13 cellular contexts compared by ENCODE assay signal in the genomic region with DNA sequence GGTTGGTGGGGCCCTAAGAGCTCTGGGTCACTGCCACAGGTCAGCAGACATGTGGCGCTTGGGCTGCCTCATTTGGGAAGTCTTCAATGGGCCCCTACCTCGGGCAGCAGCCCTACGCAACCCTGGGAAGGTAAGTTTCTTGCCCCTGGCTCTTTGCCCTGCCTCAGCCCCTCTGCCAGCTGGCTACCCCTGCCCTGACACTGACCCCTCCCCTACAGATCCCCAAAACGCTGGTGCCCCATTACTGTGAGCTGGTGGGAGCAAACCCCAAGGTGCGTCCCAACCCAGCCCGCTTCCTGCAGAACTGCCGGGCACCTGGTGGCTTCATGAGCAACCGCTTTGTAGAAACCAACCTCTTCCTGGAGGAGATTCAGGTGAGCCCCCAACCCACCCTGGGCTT. TPM values are rescaled to one million over a fixed set of nuclear protein-coding genes. Genes with fewer than 3 reads are reported as not detected.
DNase-seq lines count a peak whose midpoint lies in the region; ATAC-seq and TF ChIP-seq lines count a peak whose summit lies in the region.
"Had no signal": no experiment of that assay in that cellular context is flagged by ENCODE, and none has a peak within 500 bp of the region (broad histone marks: within the 10 kb centered on the region; RNA-seq: fewer than 3 reads in every experiment).

No MANE protein-coding gene starts in this region.

- no peak for ATAC-seq in T-helper 17 cell
- no peak for ATAC-seq in stimulated activated naive B cell treated with anti-CD40 and anti-IgM and Interleukin-4, amounts not matched to agents 10 μg/mL and 1 μg/mL and 100 μg/mL, for 72 hours (replicated peaks)
- ATAC-seq: esophagus mucosa had no signal

- no peak overlapping the region for H3K4me3 ChIP-seq in hepatocyte

- CTCF ChIA-PET in activated naive CD4-positive, alpha-beta T cell treated with anti-CD3 and anti-CD28 coated beads for 36 hours (lab: Charles Lee) = interaction anchor here (4.4 kb wide), 1 partner anchor 14 kb away, joined by 23 read pairs; no protein-coding TSS in a partner anchor

- peak overlapping the region; percentile 24 for H3K27ac Mint-ChIP-seq in activated naive CD4-positive, alpha-beta T cell treated with anti-CD3 and anti-CD28 coated beads for 36 hours
- no peak overlapping the region for H3K27ac Mint-ChIP-seq in T-helper 17 cell
- H3K27ac Mint-ChIP-seq in stimulated activated naive B cell treated with anti-CD40 and anti-IgM and Interleukin-4, amounts not matched to agents 10 μg/mL and 1 μg/mL and 100 μg/mL, for 72 hours = peak overlapping the region; percentile 81

- peaks cover 62% of the 10 kb centered on the region for H3K4me1 Mint-ChIP-seq in activated naive CD4-positive, alpha-beta T cell treated with anti-CD3 and anti-CD28 coated beads for 36 hours (ENCODE audit: low read depth)
- H3K4me1 Mint-ChIP-seq in T-helper 17 cell = peaks cover 45% of the 10 kb centered on the region
- H3K4me1 Mint-ChIP-seq in stimulated activated naive B cell treated with anti-CD40 and anti-IgM and Interleukin-4, amounts not matched to agents 10 μg/mL and 1 μg/mL and 100 μg/mL, for 72 hours = peaks cover 29 to 54% of the 10 kb centered on the region in 2 donors

- H3K4me1 ChIP-seq in hepatocyte (ENCODE audit: insufficient read depth) = peaks cover 29% of the 10 kb centered on the region

- no peak overlapping the region for H2AFZ ChIP-seq in hepatocyte
- H2AFZ ChIP-seq: PC-9 had no signal

- no peaks in the 10 kb centered on the region for H3K27me3 ChIP-seq in hepatocyte
- H3K27me3 ChIP-seq: MG63 had no signal

- H3K4me3 Mint-ChIP-seq in activated naive CD4-positive, alpha-beta T cell treated with anti-CD3 and anti-CD28 coated beads for 36 hours = peak overlapping the region; percentile 82
- H3K4me3 Mint-ChIP-seq in T-helper 17 cell = peak overlapping the region; percentile 74
- H3K4me3 Mint-ChIP-seq in stimulated activated naive B cell treated with anti-CD40 and anti-IgM and Interleukin-4, amounts not matched to agents 10 μg/mL and 1 μg/mL and 100 μg/mL, for 72 hours = peak overlapping the region; percentile 28 to 82

- no peak overlapping the region for H3K27ac ChIP-seq in hepatocyte
- H3K27ac ChIP-seq: HL-60, PC-9 had no signal

- H3K36me3 ChIP-seq in hepatocyte (replicated peaks; ENCODE audit: insufficient read depth, low read depth) = no peaks in the 10 kb centered on the region

- no peaks in the 10 kb centered on the region for H3K9me3 ChIP-seq in T-helper 17 cell (ENCODE audit: control insufficient read depth, low read length, poor library complexity, severe bottlenecking)
- no peaks in the 10 kb centered on the region for H3K9me3 ChIP-seq in hepatocyte (ENCODE audit: low read depth)
- H3K9me3 ChIP-seq: MG63 had no signal

- intact Hi-C loops in activated naive CD4-positive, alpha-beta T cell treated with anti-CD3 and anti-CD28 coated beads for 36 hours (cut with micrococcal nuclease) = no loop called here

- no peak for TF ChIP-seq CTCF in hepatocyte (IDR thresholded peaks at IDR 0.05; ENCODE audit: poor library complexity)

- H3K4me2 ChIP-seq in hepatocyte = peak overlapping the region; percentile 97

- no peaks in the 10 kb centered on the region for H3K9me3 Mint-ChIP-seq in activated naive CD4-positive, alpha-beta T cell treated with anti-CD3 and anti-CD28 coated beads for 36 hours
- no peaks in the 10 kb centered on the region for H3K9me3 Mint-ChIP-seq in stimulated activated naive B cell treated with anti-CD40 and anti-IgM and Interleukin-4, amounts not matched to agents 10 μg/mL and 1 μg/mL and 100 μg/mL, for 72 hours

- no peaks in the 10 kb centered on the region for H3K9me2 ChIP-seq in hepatocyte (replicated peaks; ENCODE audit: insufficient read depth)

- H4K20me1 ChIP-seq in hepatocyte (ENCODE audit: insufficient read depth, poor library complexity, severe bottlenecking) = peaks cover 3% of the 10 kb centered on the region

- DNase-seq in activated naive CD4-positive, alpha-beta T cell treated with anti-CD3 and anti-CD28 coated beads for 36 hours = no peak
- DNase-seq in activated naive CD4-positive, alpha-beta T cell treated with Interleukin-2 at 50 U/mL for 16 hours = no peak
- DNase-seq in T-helper 17 cell (no peak), hepatocyte (ENCODE audit: low spot score) (no peak), NCI-H2081 (lab: John Stamatoyannopoulos, UW) (no peak), GOT3 (lab: John Stamatoyannopoulos, UW) (no peak), MV-4-11 (lab: John Stamatoyannopoulos, UW) (no peak)
- no peak for DNase-seq in stimulated activated naive B cell treated with anti-CD40 and anti-IgM and Interleukin-4, amounts not matched to agents 10 μg/mL and 1 μg/mL and 100 μg/mL, for 72 hours
- DNase-seq: MG63, NCI-H2227 treated with DMSO at 0.1 percent for 48 hours, PC-9 had no signal

- H3K27me3 Mint-ChIP-seq in activated naive CD4-positive, alpha-beta T cell treated with anti-CD3 and anti-CD28 coated beads for 36 hours (ENCODE audit: low read depth) = no peaks in the 10 kb centered on the region
- H3K27me3 Mint-ChIP-seq in T-helper 17 cell = no peaks in the 10 kb centered on the region
- no peaks in the 10 kb centered on the region for H3K27me3 Mint-ChIP-seq in stimulated activated naive B cell treated with anti-CD40 and anti-IgM and Interleukin-4, amounts not matched to agents 10 μg/mL and 1 μg/mL and 100 μg/mL, for 72 hours

- peaks cover 37% of the 10 kb centered on the region for H3K79me2 ChIP-seq in hepatocyte

- peaks cover 20% of the 10 kb centered on the region for H3K36me3 Mint-ChIP-seq in activated naive CD4-positive, alpha-beta T cell treated with anti-CD3 and anti-CD28 coated beads for 36 hours (ENCODE audit: low read depth)
- H3K36me3 Mint-ChIP-seq in T-helper 17 cell (ENCODE audit: low read depth) = no peaks in the 10 kb centered on the region
- H3K36me3 Mint-ChIP-seq in stimulated activated naive B cell treated with anti-CD40 and anti-IgM and Interleukin-4, amounts not matched to agents 10 μg/mL and 1 μg/mL and 100 μg/mL, for 72 hours = peaks cover 22 to 36% of the 10 kb centered on the region in 2 donors

- WGBS in hepatocyte (ENCODE audit: low lambda C conversion rate, missing lambda C conversion rate) = 99% methylated on average over 8 of the region's 8 CpGs

RNA-seq across cellular contexts. Expression of a gene that starts 1.9 kb away (rescaled TPM):
- total RNA-seq in activated naive CD4-positive, alpha-beta T cell treated with anti-CD3 and anti-CD28 coated beads for 36 hours = 10 to 100 TPM; 57.9 to 58.3 TPM
- 10 to 100 TPM; 56.6 to 61.7 TPM for total RNA-seq in T-helper 17 cell
- total RNA-seq in hepatocyte = 80.4 and 83.9 TPM in 2 replicates
- 162 and 167 TPM in 2 replicates for polyA plus RNA-seq in hepatocyte

RNA-seq across cellular contexts. Expression of a gene that starts 27.9 kb away (rescaled TPM):
- over 10,000 TPM; 10,460 to 10,508 TPM for total RNA-seq in activated naive CD4-positive, alpha-beta T cell treated with anti-CD3 and anti-CD28 coated beads for 36 hours
- total RNA-seq in T-helper 17 cell (over 10,000 TPM; 25,853 to 29,025 TPM), hepatocyte (8,000 and 8,677 TPM in 2 replicates)
- 16,690 and 29,129 TPM in 2 replicates for polyA plus RNA-seq in hepatocyte

RNA-seq across cellular contexts. Expression of a gene that starts 31.4 kb away (rescaled TPM):
- total RNA-seq in activated naive CD4-positive, alpha-beta T cell treated with anti-CD3 and anti-CD28 coated beads for 36 hours = 10 to 100 TPM; 39.7 to 45.7 TPM
- 100 to 1,000 TPM; 123 to 187 TPM for total RNA-seq in T-helper 17 cell
- 46.0 and 53.7 TPM in 2 replicates for total RNA-seq in hepatocyte
- polyA plus RNA-seq in hepatocyte = 85.3 and 101 TPM in 2 replicates

RNA-seq across cellular contexts. Expression of a gene that starts 43.5 kb away (rescaled TPM):
- 10 to 100 TPM; 41.4 to 42.5 TPM for total RNA-seq in activated naive CD4-positive, alpha-beta T cell treated with anti-CD3 and anti-CD28 coated beads for 36 hours
- 10 to 100 TPM; 30.3 to 39.0 TPM for total RNA-seq in T-helper 17 cell
- 20.5 and 20.8 TPM in 2 replicates for total RNA-seq in hepatocyte
- 52.4 and 57.3 TPM in 2 replicates for polyA plus RNA-seq in hepatocyte

RNA-seq across cellular contexts. Expression of a gene that starts 45.6 kb away (rescaled TPM):
- 10 to 100 TPM; 12.4 to 12.8 TPM for total RNA-seq in activated naive CD4-positive, alpha-beta T cell treated with anti-CD3 and anti-CD28 coated beads for 36 hours
- 10 to 100 TPM; 41.2 to 44.4 TPM for total RNA-seq in T-helper 17 cell
- total RNA-seq in hepatocyte = 28.5 and 34.1 TPM in 2 replicates
- polyA plus RNA-seq in hepatocyte = 105 and 112 TPM in 2 replicates
